ENCODE assay signal across 1 cellular context in the genomic region with DNA sequence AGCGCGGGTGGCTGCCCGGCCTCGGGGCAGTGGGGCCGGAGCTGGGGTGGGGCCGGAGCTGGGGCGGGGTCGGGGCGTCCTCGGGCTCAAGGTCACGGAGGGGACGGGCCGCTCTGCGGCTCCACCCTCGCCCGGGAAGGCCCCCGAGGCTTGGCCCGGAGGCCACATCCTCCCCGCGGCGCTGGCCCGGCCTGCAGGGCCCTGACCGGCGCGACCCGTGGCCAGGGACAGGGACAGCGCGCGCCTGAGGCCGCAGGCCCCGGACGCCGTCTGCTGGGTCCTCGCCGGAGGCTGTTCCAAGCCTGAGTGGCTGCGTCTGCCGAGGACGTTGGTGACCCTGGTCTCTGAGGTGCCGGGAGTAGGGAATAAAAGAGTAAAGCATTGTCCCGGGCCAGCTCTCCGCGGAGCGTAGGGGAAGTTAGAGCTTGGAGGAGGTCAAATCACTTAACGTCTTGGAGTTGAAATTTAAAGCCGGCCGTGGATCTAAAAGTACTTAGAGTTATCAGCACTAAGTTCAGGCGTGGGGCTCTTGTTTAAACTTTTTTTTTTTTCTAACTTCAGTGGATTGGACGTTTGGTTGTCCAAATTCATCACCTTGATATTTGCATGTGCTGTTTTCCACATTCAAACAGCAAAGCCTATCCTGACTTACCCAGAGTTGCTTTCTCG.
TF ChIP-seq lines count a peak whose summit lies in the region.

No MANE protein-coding gene starts in this region.

TF ChIP-seq in HepG2, 621 proteins besides CTCF, POLR2A, EP300 and RAD21 (continued from another document):
- TF ChIP-seq, protein P1, sequence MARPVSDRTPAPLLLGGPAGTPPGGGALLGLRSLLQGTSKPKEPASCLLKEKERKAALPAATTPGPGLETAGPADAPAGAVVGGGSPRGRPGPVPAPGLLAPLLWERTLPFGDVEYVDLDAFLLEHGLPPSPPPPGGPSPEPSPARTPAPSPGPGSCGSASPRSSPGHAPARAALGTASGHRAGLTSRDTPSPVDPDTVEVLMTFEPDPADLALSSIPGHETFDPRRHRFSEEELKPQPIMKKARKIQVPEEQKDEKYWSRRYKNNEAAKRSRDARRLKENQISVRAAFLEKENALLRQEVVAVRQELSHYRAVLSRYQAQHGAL (CRISPR knock-in tag; IDR thresholded peaks at IDR 0.05; ENCODE audit: not compliant biosample characterization): no peak
- TF ChIP-seq SIN3A (IDR thresholded peaks at IDR 0.05; ENCODE audit: borderline replicate concordance, low read depth, low read length): 0 out of 2 replicates have a peak, but pooled peaks have one; percentile 47
- TF ChIP-seq RFXAP (CRISPR knock-in tag; IDR thresholded peaks at IDR 0.05; ENCODE audit: borderline replicate concordance): no peak
- no peak for TF ChIP-seq ZBTB1 (CRISPR knock-in tag; IDR thresholded peaks at IDR 0.05; ENCODE audit: borderline replicate concordance)
- no peak for TF ChIP-seq MTA3 (CRISPR knock-in tag; IDR thresholded peaks at IDR 0.05)
- no peak for TF ChIP-seq SMAD9 (CRISPR knock-in tag; IDR thresholded peaks at IDR 0.05)
- no peak for TF ChIP-seq ZFAT (CRISPR knock-in tag; conservative IDR thresholded peaks at IDR 0.05)
- TF ChIP-seq RFX5 (IDR thresholded peaks at IDR 0.05; ENCODE audit: low read depth, low read length): no peak
- no peak for TF ChIP-seq ZNF775 (CRISPR knock-in tag; IDR thresholded peaks at IDR 0.05; ENCODE audit: borderline replicate concordance)
- no peak for TF ChIP-seq PRPF4 (IDR thresholded peaks at IDR 0.05; ENCODE audit: low read depth, low read length, poor library complexity, severe bottlenecking)
- TF ChIP-seq ZNF550 (CRISPR knock-in tag; IDR thresholded peaks at IDR 0.05; ENCODE audit: borderline replicate concordance): 0 out of 2 replicates have a peak, but pooled peaks have one; percentile 72
- TF ChIP-seq, protein P2, sequence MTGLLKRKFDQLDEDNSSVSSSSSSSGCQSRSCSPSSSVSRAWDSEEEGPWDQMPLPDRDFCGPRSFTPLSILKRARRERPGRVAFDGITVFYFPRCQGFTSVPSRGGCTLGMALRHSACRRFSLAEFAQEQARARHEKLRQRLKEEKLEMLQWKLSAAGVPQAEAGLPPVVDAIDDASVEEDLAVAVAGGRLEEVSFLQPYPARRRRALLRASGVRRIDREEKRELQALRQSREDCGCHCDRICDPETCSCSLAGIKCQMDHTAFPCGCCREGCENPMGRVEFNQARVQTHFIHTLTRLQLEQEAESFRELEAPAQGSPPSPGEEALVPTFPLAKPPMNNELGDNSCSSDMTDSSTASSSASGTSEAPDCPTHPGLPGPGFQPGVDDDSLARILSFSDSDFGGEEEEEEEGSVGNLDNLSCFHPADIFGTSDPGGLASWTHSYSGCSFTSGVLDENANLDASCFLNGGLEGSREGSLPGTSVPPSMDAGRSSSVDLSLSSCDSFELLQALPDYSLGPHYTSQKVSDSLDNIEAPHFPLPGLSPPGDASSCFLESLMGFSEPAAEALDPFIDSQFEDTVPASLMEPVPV (CRISPR knock-in tag; IDR thresholded peaks at IDR 0.05): no peak
- TF ChIP-seq ZNF232 (CRISPR knock-in tag; IDR thresholded peaks at IDR 0.05; ENCODE audit: borderline replicate concordance): peak; percentile 68; the same call in 1 of the 2 replicates
- no peak for TF ChIP-seq YY1 (IDR thresholded peaks at IDR 0.05; ENCODE audit: insufficient read depth, insufficient replicate concordance, low read depth, low read length)
- TF ChIP-seq, protein P3, sequence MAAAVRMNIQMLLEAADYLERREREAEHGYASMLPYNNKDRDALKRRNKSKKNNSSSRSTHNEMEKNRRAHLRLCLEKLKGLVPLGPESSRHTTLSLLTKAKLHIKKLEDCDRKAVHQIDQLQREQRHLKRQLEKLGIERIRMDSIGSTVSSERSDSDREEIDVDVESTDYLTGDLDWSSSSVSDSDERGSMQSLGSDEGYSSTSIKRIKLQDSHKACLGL (CRISPR knock-in tag; IDR thresholded peaks at IDR 0.05): peak; percentile 52; the same call in 1 of the 2 replicates
- TF ChIP-seq TRIM24 (CRISPR knock-in tag; IDR thresholded peaks at IDR 0.05): no peak
- TF ChIP-seq SKI (IDR thresholded peaks at IDR 0.05; ENCODE audit: partially characterized antibody): no peak
- no peak for TF ChIP-seq GTF2F1 (IDR thresholded peaks at IDR 0.05; ENCODE audit: low read length)
- peak; percentile 32; the same call in 1 of the 2 replicates for TF ChIP-seq THAP11 (CRISPR knock-in tag; IDR thresholded peaks at IDR 0.05)
- TF ChIP-seq, protein P4, sequence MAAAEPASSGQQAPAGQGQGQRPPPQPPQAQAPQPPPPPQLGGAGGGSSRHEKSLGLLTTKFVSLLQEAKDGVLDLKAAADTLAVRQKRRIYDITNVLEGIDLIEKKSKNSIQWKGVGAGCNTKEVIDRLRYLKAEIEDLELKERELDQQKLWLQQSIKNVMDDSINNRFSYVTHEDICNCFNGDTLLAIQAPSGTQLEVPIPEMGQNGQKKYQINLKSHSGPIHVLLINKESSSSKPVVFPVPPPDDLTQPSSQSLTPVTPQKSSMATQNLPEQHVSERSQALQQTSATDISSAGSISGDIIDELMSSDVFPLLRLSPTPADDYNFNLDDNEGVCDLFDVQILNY (CRISPR knock-in tag; conservative IDR thresholded peaks at IDR 0.05): no peak
- no peak for TF ChIP-seq FOXK1 (CRISPR knock-in tag; IDR thresholded peaks at IDR 0.05; ENCODE audit: borderline replicate concordance, low read depth)
- TF ChIP-seq, protein P5, sequence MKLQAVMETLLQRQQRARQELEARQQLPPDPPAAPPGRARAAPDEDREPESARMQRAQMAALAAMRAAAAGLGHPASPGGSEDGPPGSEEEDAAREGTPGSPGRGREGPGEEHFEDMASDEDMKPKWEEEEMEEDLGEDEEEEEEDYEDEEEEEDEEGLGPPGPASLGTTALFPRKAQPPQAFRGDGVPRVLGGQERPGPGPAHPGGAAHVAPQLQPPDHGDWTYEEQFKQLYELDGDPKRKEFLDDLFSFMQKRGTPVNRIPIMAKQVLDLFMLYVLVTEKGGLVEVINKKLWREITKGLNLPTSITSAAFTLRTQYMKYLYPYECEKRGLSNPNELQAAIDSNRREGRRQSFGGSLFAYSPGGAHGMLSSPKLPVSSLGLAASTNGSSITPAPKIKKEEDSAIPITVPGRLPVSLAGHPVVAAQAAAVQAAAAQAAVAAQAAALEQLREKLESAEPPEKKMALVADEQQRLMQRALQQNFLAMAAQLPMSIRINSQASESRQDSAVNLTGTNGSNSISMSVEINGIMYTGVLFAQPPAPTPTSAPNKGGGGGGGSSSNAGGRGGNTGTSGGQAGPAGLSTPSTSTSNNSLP (IDR thresholded peaks at IDR 0.05; ENCODE audit: low read depth, low read length): no peak
- no peak for TF ChIP-seq NAIF1 (CRISPR knock-in tag; IDR thresholded peaks at IDR 0.05; ENCODE audit: borderline replicate concordance)
- TF ChIP-seq, protein P6, sequence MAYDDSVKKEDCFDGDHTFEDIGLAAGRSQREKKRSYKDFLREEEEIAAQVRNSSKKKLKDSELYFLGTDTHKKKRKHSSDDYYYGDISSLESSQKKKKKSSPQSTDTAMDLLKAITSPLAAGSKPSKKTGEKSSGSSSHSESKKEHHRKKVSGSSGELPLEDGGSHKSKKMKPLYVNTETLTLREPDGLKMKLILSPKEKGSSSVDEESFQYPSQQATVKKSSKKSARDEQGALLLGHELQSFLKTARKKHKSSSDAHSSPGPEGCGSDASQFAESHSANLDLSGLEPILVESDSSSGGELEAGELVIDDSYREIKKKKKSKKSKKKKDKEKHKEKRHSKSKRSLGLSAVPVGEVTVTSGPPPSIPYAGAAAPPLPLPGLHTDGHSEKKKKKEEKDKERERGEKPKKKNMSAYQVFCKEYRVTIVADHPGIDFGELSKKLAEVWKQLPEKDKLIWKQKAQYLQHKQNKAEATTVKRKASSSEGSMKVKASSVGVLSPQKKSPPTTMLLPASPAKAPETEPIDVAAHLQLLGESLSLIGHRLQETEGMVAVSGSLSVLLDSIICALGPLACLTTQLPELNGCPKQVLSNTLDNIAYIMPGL (CRISPR knock-in tag; IDR thresholded peaks at IDR 0.05; ENCODE audit: borderline replicate concordance in 1 of 2, low read depth in 1 of 2): peak; percentile 63 to 69; a peak in 2 of 4 replicates
- TF ChIP-seq, protein P7, sequence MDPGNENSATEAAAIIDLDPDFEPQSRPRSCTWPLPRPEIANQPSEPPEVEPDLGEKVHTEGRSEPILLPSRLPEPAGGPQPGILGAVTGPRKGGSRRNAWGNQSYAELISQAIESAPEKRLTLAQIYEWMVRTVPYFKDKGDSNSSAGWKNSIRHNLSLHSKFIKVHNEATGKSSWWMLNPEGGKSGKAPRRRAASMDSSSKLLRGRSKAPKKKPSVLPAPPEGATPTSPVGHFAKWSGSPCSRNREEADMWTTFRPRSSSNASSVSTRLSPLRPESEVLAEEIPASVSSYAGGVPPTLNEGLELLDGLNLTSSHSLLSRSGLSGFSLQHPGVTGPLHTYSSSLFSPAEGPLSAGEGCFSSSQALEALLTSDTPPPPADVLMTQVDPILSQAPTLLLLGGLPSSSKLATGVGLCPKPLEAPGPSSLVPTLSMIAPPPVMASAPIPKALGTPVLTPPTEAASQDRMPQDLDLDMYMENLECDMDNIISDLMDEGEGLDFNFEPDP (CRISPR knock-in tag; conservative IDR thresholded peaks at IDR 0.05): no peak
- TF ChIP-seq RNF2 (conservative IDR thresholded peaks at IDR 0.05; ENCODE audit: low read depth): no peak
- no peak for TF ChIP-seq IRX3 (CRISPR knock-in tag; IDR thresholded peaks at IDR 0.05; ENCODE audit: borderline replicate concordance, low read depth)
- TF ChIP-seq, protein P8, sequence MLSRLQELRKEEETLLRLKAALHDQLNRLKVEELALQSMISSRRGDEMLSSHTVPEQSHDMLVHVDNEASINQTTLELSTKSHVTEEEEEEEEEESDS (CRISPR knock-in tag; IDR thresholded peaks at IDR 0.05; ENCODE audit: borderline replicate concordance): no peak
- no peak for TF ChIP-seq NONO (IDR thresholded peaks at IDR 0.05)
- TF ChIP-seq NONO (CRISPR knock-in tag; conservative IDR thresholded peaks at IDR 0.05): no peak
- no peak for TF ChIP-seq NFIC (IDR thresholded peaks at IDR 0.05; ENCODE audit: low read length)
- no peak for TF ChIP-seq RFXANK (CRISPR knock-in tag; IDR thresholded peaks at IDR 0.05)
- TF ChIP-seq ZNF709 (CRISPR knock-in tag; IDR thresholded peaks at IDR 0.05): peak; percentile 62; the same call in 1 of the 2 replicates
- TF ChIP-seq, protein P9, sequence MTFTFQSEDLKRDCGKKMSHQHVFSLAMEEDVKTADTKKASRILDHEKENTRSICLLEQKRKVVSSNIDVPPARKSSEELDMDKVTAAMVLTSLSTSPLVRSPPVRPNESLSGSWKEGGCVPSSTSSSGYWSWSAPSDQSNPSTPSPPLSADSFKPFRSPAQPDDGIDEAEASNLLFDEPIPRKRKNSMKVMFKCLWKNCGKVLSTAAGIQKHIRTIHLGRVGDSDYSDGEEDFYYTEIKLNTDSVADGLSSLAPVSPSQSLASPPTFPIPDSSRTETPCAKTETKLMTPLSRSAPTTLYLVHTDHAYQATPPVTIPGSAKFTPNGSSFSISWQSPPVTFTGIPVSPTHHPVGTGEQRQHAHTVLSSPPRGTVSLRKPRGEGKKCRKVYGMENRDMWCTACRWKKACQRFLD (CRISPR knock-in tag; IDR thresholded peaks at IDR 0.05; ENCODE audit: borderline replicate concordance): no peak
- no peak for TF ChIP-seq ZNF703 (CRISPR knock-in tag; IDR thresholded peaks at IDR 0.05; ENCODE audit: borderline replicate concordance)
- peak; percentile 59; the same call in 1 of the 2 replicates for TF ChIP-seq TBX2 (CRISPR knock-in tag; IDR thresholded peaks at IDR 0.05; ENCODE audit: borderline replicate concordance)
- TF ChIP-seq ZNF121 (CRISPR knock-in tag; IDR thresholded peaks at IDR 0.05): peak; percentile 85
- TF ChIP-seq MAFK (conservative IDR thresholded peaks at IDR 0.05 in 1 of 2, IDR thresholded peaks at IDR 0.05 in 1 of 2; ENCODE audit: low read length in 2 of 2): no peak
- TF ChIP-seq RARG (CRISPR knock-in tag; IDR thresholded peaks at IDR 0.05; ENCODE audit: low read depth): no peak
- 0 out of 2 replicates have a peak, but pooled peaks have one; percentile 20 for TF ChIP-seq SMYD3 (CRISPR knock-in tag; IDR thresholded peaks at IDR 0.05)
- peak; percentile 27; the same call in 1 of the 2 replicates for TF ChIP-seq ETV5 (CRISPR knock-in tag; IDR thresholded peaks at IDR 0.05; ENCODE audit: borderline replicate concordance)
- no peak for TF ChIP-seq ARNT2 (CRISPR knock-in tag; IDR thresholded peaks at IDR 0.05; ENCODE audit: low read depth)
- no peak for TF ChIP-seq BRCA1 (CRISPR knock-in tag; IDR thresholded peaks at IDR 0.05)
- TF ChIP-seq, protein P10, sequence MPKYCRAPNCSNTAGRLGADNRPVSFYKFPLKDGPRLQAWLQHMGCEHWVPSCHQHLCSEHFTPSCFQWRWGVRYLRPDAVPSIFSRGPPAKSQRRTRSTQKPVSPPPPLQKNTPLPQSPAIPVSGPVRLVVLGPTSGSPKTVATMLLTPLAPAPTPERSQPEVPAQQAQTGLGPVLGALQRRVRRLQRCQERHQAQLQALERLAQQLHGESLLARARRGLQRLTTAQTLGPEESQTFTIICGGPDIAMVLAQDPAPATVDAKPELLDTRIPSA (CRISPR knock-in tag; IDR thresholded peaks at IDR 0.05; ENCODE audit: borderline replicate concordance): no peak
- no peak for TF ChIP-seq MTA1 (CRISPR knock-in tag; IDR thresholded peaks at IDR 0.05; ENCODE audit: borderline replicate concordance)
- TF ChIP-seq ZNF337 (CRISPR knock-in tag; IDR thresholded peaks at IDR 0.05; ENCODE audit: borderline replicate concordance, low read depth): no peak
- TF ChIP-seq, protein P11, sequence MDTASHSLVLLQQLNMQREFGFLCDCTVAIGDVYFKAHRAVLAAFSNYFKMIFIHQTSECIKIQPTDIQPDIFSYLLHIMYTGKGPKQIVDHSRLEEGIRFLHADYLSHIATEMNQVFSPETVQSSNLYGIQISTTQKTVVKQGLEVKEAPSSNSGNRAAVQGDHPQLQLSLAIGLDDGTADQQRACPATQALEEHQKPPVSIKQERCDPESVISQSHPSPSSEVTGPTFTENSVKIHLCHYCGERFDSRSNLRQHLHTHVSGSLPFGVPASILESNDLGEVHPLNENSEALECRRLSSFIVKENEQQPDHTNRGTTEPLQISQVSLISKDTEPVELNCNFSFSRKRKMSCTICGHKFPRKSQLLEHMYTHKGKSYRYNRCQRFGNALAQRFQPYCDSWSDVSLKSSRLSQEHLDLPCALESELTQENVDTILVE (CRISPR knock-in tag; IDR thresholded peaks at IDR 0.05): no peak
- TF ChIP-seq ZNF101 (CRISPR knock-in tag; IDR thresholded peaks at IDR 0.05; ENCODE audit: borderline replicate concordance, low read depth): no peak
- peak; percentile 65; the same call in 1 of the 2 replicates for TF ChIP-seq ZNF441 (CRISPR knock-in tag; IDR thresholded peaks at IDR 0.05; ENCODE audit: borderline replicate concordance)
